Comparison of ENCODE assay signal across 11 cellular contexts in genomic region chr3:194271459-194272035, GRCh38.
A peak's percentile ranks its signal among the peaks of the same experiment; 100 is the strongest.
DNase-seq lines count a peak whose midpoint lies in the region; ATAC-seq and TF ChIP-seq lines count a peak whose summit lies in the region.
"Had no signal": no experiment of that assay in that cellular context is flagged by ENCODE, and none has a peak within 500 bp of the region (broad histone marks: within the 10 kb centered on the region; RNA-seq: fewer than 3 reads in every experiment).

No MANE protein-coding gene starts in this region.

- peaks cover 14% of the 10 kb centered on the region for H3K4me1 ChIP-seq in BLaER1
- peaks cover 42% of the 10 kb centered on the region for H3K4me1 ChIP-seq in hepatocyte (ENCODE audit: insufficient read depth)
- peaks cover 35% of the 10 kb centered on the region for H3K4me1 ChIP-seq in rectal smooth muscle tissue (ENCODE audit: control insufficient read depth, insufficient read depth, low read length)

- ATAC-seq in WTC11, result no peak
- no peak for ATAC-seq in HG02981 (IDR thresholded peaks at IDR 0.05; ENCODE audit: unreplicated experiment)

- no peaks in the 10 kb centered on the region for H3K27me3 ChIP-seq in BLaER1
- H3K27me3 ChIP-seq in hepatocyte, result no peaks in the 10 kb centered on the region
- no peaks in the 10 kb centered on the region for H3K27me3 ChIP-seq in rectal smooth muscle tissue (ENCODE audit: control insufficient read depth, insufficient read depth, low read length)

- H3K9me3 ChIP-seq in BLaER1 (no peaks in the 10 kb centered on the region), hepatocyte (ENCODE audit: low read depth) (no peaks in the 10 kb centered on the region)

- CTCF ChIA-PET in WTC11 (lab: Charles Lee), result interaction anchor here (0.5 to 4.1 kb wide), 8 partner anchors 16 to 1476 kb away, joined by 3 to 32 read pairs (median 12); no protein-coding TSS in a partner anchor

- POLR2A ChIA-PET in WTC11 (lab: Charles Lee), result no interaction called here

- DNase-seq in WTC11 (ENCODE audit: low spot score) (peak; percentile 8), hepatocyte (ENCODE audit: low spot score) (no peak), globus pallidus (ENCODE audit: low spot score) (no peak), NCI-H2029 (lab: John Stamatoyannopoulos, UW) (no peak)
- DNase-seq in activated CD4-positive, alpha-beta T cell treated with anti-CD3 and anti-CD28 coated beads for 48 hours, result no peak
- DNase-seq: GDM1; stimulated activated CD4-positive, alpha-beta T cell treated with anti-CD3 and anti-CD28 coated beads, Interleukin-12 subunit alpha, Interleukin-12 subunit beta, amount 100 ng/mL, for 4 hours had no signal

- H3K9ac ChIP-seq in BLaER1 (no peak overlapping the region), rectal smooth muscle tissue (ENCODE audit: low read length) (no peak overlapping the region)

- no peak overlapping the region for H3K27ac Mint-ChIP-seq in WTC11
- H3K27ac Mint-ChIP-seq: B cell had no signal

- H3K4me2 ChIP-seq in BLaER1, result peak overlapping the region; percentile 50
- no peak overlapping the region for H3K4me2 ChIP-seq in hepatocyte

- TF ChIP-seq CTCF in WTC11 (IDR thresholded peaks at IDR 0.05), result no peak
- no peak for TF ChIP-seq CTCF in hepatocyte (IDR thresholded peaks at IDR 0.05; ENCODE audit: poor library complexity)

- H3K36me3 Mint-ChIP-seq in WTC11, result peaks cover 6% of the 10 kb centered on the region

- H4K20me1 ChIP-seq in BLaER1 (no peaks in the 10 kb centered on the region), hepatocyte (ENCODE audit: insufficient read depth, poor library complexity, severe bottlenecking) (no peaks in the 10 kb centered on the region)

- no peaks in the 10 kb centered on the region for H3K36me3 ChIP-seq in BLaER1
- no peaks in the 10 kb centered on the region for H3K36me3 ChIP-seq in hepatocyte (replicated peaks; ENCODE audit: insufficient read depth, low read depth)
- H3K36me3 ChIP-seq in rectal smooth muscle tissue (ENCODE audit: control insufficient read depth, insufficient read depth, low read length), result no peaks in the 10 kb centered on the region

- no peak overlapping the region for H3K4me3 ChIP-seq in BLaER1
- no peak overlapping the region for H3K4me3 ChIP-seq in hepatocyte
- H3K4me3 ChIP-seq in rectal smooth muscle tissue (ENCODE audit: low read length), result no peak overlapping the region

- H3K4me1 Mint-ChIP-seq in WTC11, result peaks cover 37% of the 10 kb centered on the region

- peaks cover 2% of the 10 kb centered on the region; the same call in 1 of the 2 replicates for H3K27me3 Mint-ChIP-seq in WTC11 (ENCODE audit: low read depth)

- H3K4me3 Mint-ChIP-seq in WTC11, result no peak overlapping the region
- H3K4me3 Mint-ChIP-seq: B cell had no signal

- peaks cover 6% of the 10 kb centered on the region for H3K9me3 Mint-ChIP-seq in WTC11

- no peaks in the 10 kb centered on the region for H3K79me2 ChIP-seq in hepatocyte

- H3K9me2 ChIP-seq in hepatocyte (replicated peaks; ENCODE audit: insufficient read depth), result no peaks in the 10 kb centered on the region

- H3K27ac ChIP-seq in BLaER1 (no peak overlapping the region; the same call in 1 of the 2 replicates), hepatocyte (peak overlapping the region; percentile 80), rectal smooth muscle tissue (ENCODE audit: low read depth, low read length) (peak overlapping the region; percentile 90)

- WGBS in hepatocyte (ENCODE audit: low lambda C conversion rate, missing lambda C conversion rate), result 85% methylated on average over 15 of the region's 15 CpGs

- peak overlapping the region; percentile 20 for H2AFZ ChIP-seq in hepatocyte

TF ChIP-seq in WTC11, 78 proteins besides CTCF, POLR2A, EP300 and RAD21:
- no peak for TF ChIP-seq ATF6 (CRISPR knock-in tag; IDR thresholded peaks at IDR 0.05)
- TF ChIP-seq FOXJ3 (CRISPR knock-in tag; IDR thresholded peaks at IDR 0.05; ENCODE audit: borderline replicate concordance), result no peak
- no peak for TF ChIP-seq EMX1 (CRISPR knock-in tag; IDR thresholded peaks at IDR 0.05)
- no peak for TF ChIP-seq JUN (CRISPR knock-in tag; IDR thresholded peaks at IDR 0.05)
- no peak for TF ChIP-seq FOXP4 (CRISPR knock-in tag; IDR thresholded peaks at IDR 0.05)
- no peak for TF ChIP-seq ATF2 (CRISPR knock-in tag; IDR thresholded peaks at IDR 0.05; ENCODE audit: borderline replicate concordance, low read depth)
- TF ChIP-seq ATF1 (CRISPR knock-in tag; IDR thresholded peaks at IDR 0.05), result no peak
- no peak for TF ChIP-seq CREM (CRISPR knock-in tag; IDR thresholded peaks at IDR 0.05)
- no peak for TF ChIP-seq CDX4 (CRISPR knock-in tag; IDR thresholded peaks at IDR 0.05; ENCODE audit: borderline replicate concordance)
- TF ChIP-seq NR1H2 (CRISPR knock-in tag; IDR thresholded peaks at IDR 0.05), result no peak
- TF ChIP-seq JAZF1 (CRISPR knock-in tag; IDR thresholded peaks at IDR 0.05), result no peak
